ENCODE assay signal across 24 cellular contexts in genomic region chr14:88479574-88479987, GRCh38.
"Had no signal": no experiment of that assay in that cellular context is flagged by ENCODE, and none has a peak within 500 bp of the region (broad histone marks: within the 10 kb centered on the region; RNA-seq: fewer than 3 reads in every experiment).

No MANE protein-coding gene starts in this region.

- H3K27me3 ChIP-seq: dorsolateral prefrontal cortex, esophagus muscularis mucosa, foreskin keratinocyte, gastroesophageal sphincter, heart left ventricle, hepatocyte, left lung had no signal

- H3K4me1 ChIP-seq: foreskin keratinocyte, lower lobe of right lung had no signal

- H3K4me2 ChIP-seq: hepatocyte had no signal

- DNase-seq: dermis blood vessel endothelial cell; dorsolateral prefrontal cortex; effector CD4-positive, alpha-beta T cell; effector memory CD4-positive, alpha-beta T cell; foreskin keratinocyte; heart left ventricle; hypothalamus; immature natural killer cell; islet precursor cell; kidney; kidney glomerular epithelial cell; left cardiac atrium; left ventricle myocardium superior; lower lobe of right lung; mesenchymal stem cell; mucosa of descending colon had no signal

- H3K27ac ChIP-seq: coronary artery, dorsolateral prefrontal cortex, esophagus muscularis mucosa, foreskin keratinocyte, gastroesophageal sphincter, heart left ventricle, hepatocyte, left lung, lower lobe of right lung had no signal

- H3K9me3 ChIP-seq: esophagus muscularis mucosa, gastroesophageal sphincter, heart left ventricle, lower lobe of right lung, mucosa of descending colon had no signal

- H3K4me3 ChIP-seq: coronary artery, dorsolateral prefrontal cortex, esophagus muscularis mucosa, gastroesophageal sphincter, heart left ventricle, hepatocyte, left lung, lower lobe of right lung, mucosa of descending colon had no signal

- ATAC-seq: foreskin keratinocyte, gastroesophageal sphincter, heart left ventricle, left cardiac atrium, left lung, left ventricle myocardium superior, lower lobe of right lung, mucosa of descending colon had no signal

- H2AFZ ChIP-seq: hepatocyte had no signal

- FAIRE-seq: colon, endothelial cell of umbilical vein, frontal cortex, kidney had no signal
